ENCODE assay signal across 1 cellular context in the genomic region with DNA sequence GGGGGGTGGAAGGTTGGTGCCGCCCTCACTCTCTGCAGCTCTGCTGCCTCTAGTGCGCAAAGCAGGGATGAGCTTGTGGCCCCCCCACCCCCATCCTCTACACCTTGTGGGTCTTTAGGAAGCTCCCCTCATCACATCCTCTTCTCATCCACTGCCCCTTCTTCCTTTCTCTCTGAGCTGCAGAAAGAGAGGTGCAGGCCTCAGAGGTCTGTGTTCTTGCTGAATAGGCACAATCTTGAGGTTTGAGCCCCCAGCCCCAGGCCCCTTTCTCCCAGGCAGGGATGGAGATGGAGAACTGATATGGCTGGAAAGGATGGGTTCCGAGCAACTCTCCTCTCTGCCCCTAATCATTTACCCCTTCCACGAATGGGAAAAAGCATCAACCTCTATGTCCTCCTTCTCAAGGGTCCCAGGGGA.
TF ChIP-seq lines count a peak whose summit lies in the region.

No MANE protein-coding gene starts in this region.

TF ChIP-seq in H1, 55 proteins besides CTCF, POLR2A, EP300 and RAD21:
- TF ChIP-seq CBX5 (IDR thresholded peaks at IDR 0.05; ENCODE audit: low read depth, low read length) (no peak), GTF2F1 (IDR thresholded peaks at IDR 0.05; ENCODE audit: borderline replicate concordance, low read depth, low read length) (no peak), SUZ12 (IDR thresholded peaks at IDR 0.05; ENCODE audit: low read length) (peak; percentile 0; the same call in 1 of the 2 replicates), KDM4A (IDR thresholded peaks at IDR 0.05; ENCODE audit: low read depth, low read length, severe bottlenecking) (no peak)
